In the genomic region with DNA sequence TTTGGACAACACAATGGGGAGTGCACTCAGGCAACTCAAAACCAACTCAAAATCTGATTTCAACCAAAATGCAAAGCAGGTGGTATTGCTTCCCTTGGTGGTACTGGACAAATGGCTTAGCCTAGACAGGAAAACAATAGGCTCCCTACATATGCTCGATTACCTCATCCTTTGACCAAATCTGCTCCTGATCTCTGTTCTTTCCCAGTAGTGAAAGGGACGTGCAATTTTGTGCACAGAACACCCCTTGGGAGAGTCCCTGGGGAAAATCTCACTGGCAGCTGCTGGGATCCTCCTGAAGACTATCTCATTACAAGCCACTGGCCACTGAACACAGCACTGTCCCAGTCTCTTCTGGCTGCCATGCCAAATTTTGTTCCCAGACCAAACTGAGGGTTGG, we compare ENCODE assay signal across 1 cellular context.
TF ChIP-seq lines count a peak whose summit lies in the region.

No MANE protein-coding gene starts in this region.

TF ChIP-seq in GM12878, 131 proteins besides CTCF, POLR2A, EP300 and RAD21 (continued from another document):
- TF ChIP-seq, protein P1, sequence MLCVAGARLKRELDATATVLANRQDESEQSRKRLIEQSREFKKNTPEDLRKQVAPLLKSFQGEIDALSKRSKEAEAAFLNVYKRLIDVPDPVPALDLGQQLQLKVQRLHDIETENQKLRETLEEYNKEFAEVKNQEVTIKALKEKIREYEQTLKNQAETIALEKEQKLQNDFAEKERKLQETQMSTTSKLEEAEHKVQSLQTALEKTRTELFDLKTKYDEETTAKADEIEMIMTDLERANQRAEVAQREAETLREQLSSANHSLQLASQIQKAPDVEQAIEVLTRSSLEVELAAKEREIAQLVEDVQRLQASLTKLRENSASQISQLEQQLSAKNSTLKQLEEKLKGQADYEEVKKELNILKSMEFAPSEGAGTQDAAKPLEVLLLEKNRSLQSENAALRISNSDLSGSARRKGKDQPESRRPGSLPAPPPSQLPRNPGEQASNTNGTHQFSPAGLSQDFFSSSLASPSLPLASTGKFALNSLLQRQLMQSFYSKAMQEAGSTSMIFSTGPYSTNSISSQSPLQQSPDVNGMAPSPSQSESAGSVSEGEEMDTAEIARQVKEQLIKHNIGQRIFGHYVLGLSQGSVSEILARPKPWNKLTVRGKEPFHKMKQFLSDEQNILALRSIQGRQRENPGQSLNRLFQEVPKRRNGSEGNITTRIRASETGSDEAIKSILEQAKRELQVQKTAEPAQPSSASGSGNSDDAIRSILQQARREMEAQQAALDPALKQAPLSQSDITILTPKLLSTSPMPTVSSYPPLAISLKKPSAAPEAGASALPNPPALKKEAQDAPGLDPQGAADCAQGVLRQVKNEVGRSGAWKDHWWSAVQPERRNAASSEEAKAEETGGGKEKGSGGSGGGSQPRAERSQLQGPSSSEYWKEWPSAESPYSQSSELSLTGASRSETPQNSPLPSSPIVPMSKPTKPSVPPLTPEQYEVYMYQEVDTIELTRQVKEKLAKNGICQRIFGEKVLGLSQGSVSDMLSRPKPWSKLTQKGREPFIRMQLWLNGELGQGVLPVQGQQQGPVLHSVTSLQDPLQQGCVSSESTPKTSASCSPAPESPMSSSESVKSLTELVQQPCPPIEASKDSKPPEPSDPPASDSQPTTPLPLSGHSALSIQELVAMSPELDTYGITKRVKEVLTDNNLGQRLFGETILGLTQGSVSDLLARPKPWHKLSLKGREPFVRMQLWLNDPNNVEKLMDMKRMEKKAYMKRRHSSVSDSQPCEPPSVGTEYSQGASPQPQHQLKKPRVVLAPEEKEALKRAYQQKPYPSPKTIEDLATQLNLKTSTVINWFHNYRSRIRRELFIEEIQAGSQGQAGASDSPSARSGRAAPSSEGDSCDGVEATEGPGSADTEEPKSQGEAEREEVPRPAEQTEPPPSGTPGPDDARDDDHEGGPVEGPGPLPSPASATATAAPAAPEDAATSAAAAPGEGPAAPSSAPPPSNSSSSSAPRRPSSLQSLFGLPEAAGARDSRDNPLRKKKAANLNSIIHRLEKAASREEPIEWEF (IDR thresholded peaks at IDR 0.05; ENCODE audit: insufficient replicate concordance, low read depth, low read length): no peak
- TF ChIP-seq SMC3 (IDR thresholded peaks at IDR 0.05; ENCODE audit: borderline replicate concordance, low read length): no peak
- peak; percentile 79 for TF ChIP-seq IKZF1 (conservative IDR thresholded peaks at IDR 0.05)
- no peak for TF ChIP-seq BACH1 (IDR thresholded peaks at IDR 0.05; ENCODE audit: borderline replicate concordance)
- peak; percentile 61; the same call in 1 of the 2 replicates for TF ChIP-seq DPF2 (IDR thresholded peaks at IDR 0.05)
- TF ChIP-seq, protein P2, sequence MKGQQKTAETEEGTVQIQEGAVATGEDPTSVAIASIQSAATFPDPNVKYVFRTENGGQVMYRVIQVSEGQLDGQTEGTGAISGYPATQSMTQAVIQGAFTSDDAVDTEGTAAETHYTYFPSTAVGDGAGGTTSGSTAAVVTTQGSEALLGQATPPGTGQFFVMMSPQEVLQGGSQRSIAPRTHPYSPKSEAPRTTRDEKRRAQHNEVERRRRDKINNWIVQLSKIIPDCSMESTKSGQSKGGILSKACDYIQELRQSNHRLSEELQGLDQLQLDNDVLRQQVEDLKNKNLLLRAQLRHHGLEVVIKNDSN (IDR thresholded peaks at IDR 0.05; ENCODE audit: borderline replicate concordance, extremely low read length, insufficient read depth, low read depth, low read length): no peak
- no peak for TF ChIP-seq KLF5 (IDR thresholded peaks at IDR 0.05; ENCODE audit: partially characterized antibody)
- no peak for TF ChIP-seq ZNF274 (IDR thresholded peaks at IDR 0.05; ENCODE audit: insufficient read depth, insufficient read length)
TF ChIP-seq in GM12878: peak in this region for 6.
